In the genomic region with DNA sequence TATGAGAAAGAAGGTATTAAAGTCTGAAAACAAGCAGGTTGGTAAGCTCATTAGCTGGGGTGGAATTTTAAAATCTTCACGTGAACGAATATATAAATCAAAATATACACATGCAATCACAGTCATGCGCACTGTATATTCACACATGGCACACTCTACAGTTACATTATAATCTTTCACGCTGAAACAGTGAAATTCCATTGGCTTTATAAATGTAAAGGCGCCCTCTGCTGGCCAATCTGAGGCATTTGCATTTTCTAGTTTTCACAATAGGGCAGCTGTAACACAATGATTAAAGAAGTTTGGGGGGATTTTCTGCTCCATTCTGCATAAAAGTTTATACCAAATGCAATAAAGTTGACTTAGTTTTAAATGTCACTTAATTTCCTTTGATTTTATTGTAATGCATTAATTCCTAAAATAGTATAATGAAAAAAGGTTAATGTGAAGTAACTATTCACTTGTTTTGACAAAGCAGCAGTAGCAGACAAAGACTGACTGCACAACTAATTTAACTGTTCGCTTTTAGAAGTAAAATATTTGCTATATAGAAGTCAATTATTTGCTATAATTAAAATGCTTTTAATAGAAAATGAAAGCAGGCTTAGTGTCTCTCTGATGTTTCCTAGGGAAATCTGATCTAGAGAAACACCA, we compare ENCODE assay signal across 8 cellular contexts. TPM values are rescaled to one million over a fixed set of nuclear protein-coding genes. Genes with fewer than 3 reads are reported as not detected.
DNase-seq lines count a peak whose midpoint lies in the region; ATAC-seq and TF ChIP-seq lines count a peak whose summit lies in the region.

No MANE protein-coding gene starts in this region.

- peak; percentile 72 for DNase-seq in AG10803 (ENCODE audit: low read depth)
- DNase-seq in NCI-H460 (ENCODE audit: extremely low read depth, low read depth) = peak; percentile 66
- DNase-seq in activated CD4-positive, alpha-beta T cell treated with anti-CD3 and anti-CD28 coated beads, Interleukin-2, amount 50 U/mL, for 48 hours = peak; percentile 33 to 61
- DNase-seq in endodermal cell = peak; percentile 61
- peak in 8 of 9 donors; percentile 26 to 57 (median 53) for DNase-seq in naive thymus-derived CD4-positive, alpha-beta T cell
- peak; percentile 93 for DNase-seq in superior temporal gyrus (ENCODE audit: extremely low spot score)

- H3K27ac ChIP-seq in endodermal cell (ENCODE audit: low read depth, low read length) = no peak overlapping the region
- no peak overlapping the region for H3K27ac ChIP-seq in naive thymus-derived CD4-positive, alpha-beta T cell (ENCODE audit: low read depth, low read length)

- ATAC-seq in GM18868 (IDR thresholded peaks at IDR 0.05; ENCODE audit: unreplicated experiment) (peak; percentile 81), HG03175 (IDR thresholded peaks at IDR 0.05; ENCODE audit: unreplicated experiment) (peak; percentile 85)
- ATAC-seq in naive thymus-derived CD4-positive, alpha-beta T cell = peak; percentile 91

- TF ChIP-seq CTCF in AG10803 (conservative IDR thresholded peaks at IDR 0.05; ENCODE audit: low read length) (peak; percentile 80), endodermal cell (conservative IDR thresholded peaks at IDR 0.05) (peak; percentile 95)

- H3K9ac ChIP-seq in endodermal cell (ENCODE audit: extremely low read depth, low read length, poor library complexity, severe bottlenecking) = no peak overlapping the region

- intact Hi-C loops in naive thymus-derived CD4-positive, alpha-beta T cell (cut with micrococcal nuclease) = loop anchor here (1.0 to 5.0 kb wide), 4 partner anchors 16 to 309 kb away; partner anchors contain the start of gene IFIH1 (in 1 of the 2)

- no peaks in the 10 kb centered on the region for H3K27me3 ChIP-seq in endodermal cell (ENCODE audit: control insufficient read depth, insufficient read depth, low read length, poor library complexity, severe bottlenecking)
- no peaks in the 10 kb centered on the region for H3K27me3 ChIP-seq in naive thymus-derived CD4-positive, alpha-beta T cell (ENCODE audit: control insufficient read depth in 2 of 2, insufficient read depth in 2 of 2, low read length in 2 of 2)

- no peaks in the 10 kb centered on the region for H3K36me3 Mint-ChIP-seq in endodermal cell (ENCODE audit: low read depth)
- peaks cover 0 to 8% (median 3%) of the 10 kb centered on the region in 5 donors for H3K36me3 Mint-ChIP-seq in naive thymus-derived CD4-positive, alpha-beta T cell

- no peaks in the 10 kb centered on the region for H3K9me3 ChIP-seq in endodermal cell (ENCODE audit: control insufficient read depth, low read length)
- no peaks in the 10 kb centered on the region for H3K9me3 ChIP-seq in naive thymus-derived CD4-positive, alpha-beta T cell (ENCODE audit: control insufficient read depth in 2 of 3, low read length in 3 of 3)

- H3K4me3 ChIP-seq in AG10803 (ENCODE audit: low read length) (no peak overlapping the region), endodermal cell (ENCODE audit: low read length) (no peak overlapping the region)
- H3K4me3 ChIP-seq in naive thymus-derived CD4-positive, alpha-beta T cell (ENCODE audit: low read length) = no peak overlapping the region

- H3K36me3 ChIP-seq in endodermal cell (ENCODE audit: control insufficient read depth, insufficient read depth, low read length) = no peaks in the 10 kb centered on the region
- H3K36me3 ChIP-seq in naive thymus-derived CD4-positive, alpha-beta T cell (ENCODE audit: control insufficient read depth in 2 of 3, insufficient read depth in 3 of 3, low read length in 3 of 3) = no peaks in the 10 kb centered on the region

- H3K27ac Mint-ChIP-seq in endodermal cell = no peak overlapping the region
- H3K27ac Mint-ChIP-seq in naive thymus-derived CD4-positive, alpha-beta T cell = peak overlapping the region in 1 of 9 donors; percentile 43

- 19% methylated on average over 6 of the region's 6 CpGs; no CpG with 5 or more reads in 1 of the 2 experiments for WGBS in endodermal cell (ENCODE audit: insufficient coverage in 1 of 2, insufficient read length in 1 of 2), 2 experiments

- no peaks in the 10 kb centered on the region for H3K4me1 ChIP-seq in endodermal cell (ENCODE audit: control insufficient read depth, insufficient read depth, low read length)
- H3K4me1 ChIP-seq in naive thymus-derived CD4-positive, alpha-beta T cell (ENCODE audit: control insufficient read depth in 2 of 2, insufficient read depth in 2 of 2, low read length in 2 of 2) = peaks cover 0 to 5% of the 10 kb centered on the region in 2 donors

- no peaks in the 10 kb centered on the region for H3K4me1 Mint-ChIP-seq in endodermal cell
- peaks cover 0 to 7% (median 0%) of the 10 kb centered on the region in 7 donors for H3K4me1 Mint-ChIP-seq in naive thymus-derived CD4-positive, alpha-beta T cell

- H3K27me3 Mint-ChIP-seq in endodermal cell (ENCODE audit: insufficient read depth) = no peaks in the 10 kb centered on the region
- H3K27me3 Mint-ChIP-seq in naive thymus-derived CD4-positive, alpha-beta T cell = no peaks in the 10 kb centered on the region

- POLR2A ChIA-PET in naive thymus-derived CD4-positive, alpha-beta T cell (lab: Charles Lee) = no interaction called here

- no peaks in the 10 kb centered on the region for H3K9me3 Mint-ChIP-seq in endodermal cell
- H3K9me3 Mint-ChIP-seq in naive thymus-derived CD4-positive, alpha-beta T cell = no peaks in the 10 kb centered on the region

- no peak overlapping the region for H3K4me3 Mint-ChIP-seq in endodermal cell
- H3K4me3 Mint-ChIP-seq in naive thymus-derived CD4-positive, alpha-beta T cell = no peak overlapping the region

- CTCF ChIA-PET in naive thymus-derived CD4-positive, alpha-beta T cell (lab: Charles Lee) = interaction anchor here (0.6 to 3.5 kb wide), 10 partner anchors 18 to 970 kb away, joined by 3 to 16 read pairs (median 4); partner anchors contain the start of genes GCA and IFIH1

RNA-seq across cellular contexts. Expression of gene IFIH1, which starts 17.2 kb away (rescaled TPM):
- total RNA-seq in NCI-H460 (2014; rRNA removed; shearing (Covaris generic)) = 5.1 and 6.6 TPM in 2 replicates
- polyA plus RNA-seq in NCI-H460 (2014; cell fraction: nucleus; rRNA removed) = 2.5 and 6.2 TPM in 2 replicates
- under 1 TPM; 0.13 to 0.15 TPM for total RNA-seq in endodermal cell
- 0.21 TPM for polyA plus RNA-seq in endodermal cell (2013, experiment 1 of 2)
- 0.08 TPM for polyA plus RNA-seq in endodermal cell (2013, experiment 2 of 2)
- 10 to 100 TPM; 20.6 to 77.9 (median 30.7) TPM for total RNA-seq in naive thymus-derived CD4-positive, alpha-beta T cell
- polyA plus RNA-seq in naive thymus-derived CD4-positive, alpha-beta T cell = 10 to 100 TPM; 14.5 to 18.4 TPM

RNA-seq across cellular contexts. Expression of gene GCA, which starts 42.7 kb away (rescaled TPM):
- 6.8 and 8.3 TPM in 2 replicates for total RNA-seq in NCI-H460 (2014; rRNA removed; shearing (Covaris generic))
- polyA plus RNA-seq in NCI-H460 (2014; cell fraction: nucleus; rRNA removed) = 9.3 and 12.3 TPM in 2 replicates
- total RNA-seq in endodermal cell = 10 to 100 TPM; 27.5 to 53.0 TPM
- polyA plus RNA-seq in endodermal cell (2013, experiment 1 of 2) = 28.7 TPM
- polyA plus RNA-seq in endodermal cell (2013, experiment 2 of 2) = 27.2 TPM
- 10 to 100 TPM; 10.9 to 56.3 (median 13.4) TPM for total RNA-seq in naive thymus-derived CD4-positive, alpha-beta T cell
- polyA plus RNA-seq in naive thymus-derived CD4-positive, alpha-beta T cell = 10 to 100 TPM; 17.7 to 17.9 TPM

RNA-seq across cellular contexts. Expression of gene FAP, which starts 58.0 kb away (rescaled TPM):
- total RNA-seq in NCI-H460 (2014; rRNA removed; shearing (Covaris generic)) = not detected in 2 replicates
- not detected in 2 replicates for polyA plus RNA-seq in NCI-H460 (2014; cell fraction: nucleus; rRNA removed)
- not detected for total RNA-seq in endodermal cell
- polyA plus RNA-seq in endodermal cell (2013, experiment 1 of 2) = 1.1 TPM
- polyA plus RNA-seq in endodermal cell (2013, experiment 2 of 2) = 1.4 TPM
- total RNA-seq in naive thymus-derived CD4-positive, alpha-beta T cell = not detected
- not detected for polyA plus RNA-seq in naive thymus-derived CD4-positive, alpha-beta T cell
